ENCODE assay signal across 8 cellular contexts in genomic region chr5:136174021-136174659, GRCh38. TPM values are rescaled to one million over a fixed set of nuclear protein-coding genes. Genes with fewer than 3 reads are reported as not detected.
A peak's percentile ranks its signal among the peaks of the same experiment; 100 is the strongest.
DNase-seq lines count a peak whose midpoint lies in the region; ATAC-seq and TF ChIP-seq lines count a peak whose summit lies in the region.

No MANE protein-coding gene starts in this region.

- no peak overlapping the region for H3K27ac Mint-ChIP-seq in naive thymus-derived CD8-positive, alpha-beta T cell

- ATAC-seq in GM18502 (IDR thresholded peaks at IDR 0.05; ENCODE audit: poor library complexity, unreplicated experiment) (peak; percentile 81), HG03432 (IDR thresholded peaks at IDR 0.05; ENCODE audit: unreplicated experiment) (peak; percentile 73), HG03039 (IDR thresholded peaks at IDR 0.05; ENCODE audit: unreplicated experiment) (no peak)
- ATAC-seq in naive thymus-derived CD8-positive, alpha-beta T cell: no peak

- no peaks in the 10 kb centered on the region for H3K9me3 Mint-ChIP-seq in naive thymus-derived CD8-positive, alpha-beta T cell

- no peaks in the 10 kb centered on the region for H3K27me3 Mint-ChIP-seq in naive thymus-derived CD8-positive, alpha-beta T cell

- H3K4me3 ChIP-seq in fibroblast of mammary gland (ENCODE audit: control insufficient read depth, low read depth, low read length): no peak overlapping the region

- no peak overlapping the region for H3K4me3 Mint-ChIP-seq in naive thymus-derived CD8-positive, alpha-beta T cell

- peak; percentile 69 for DNase-seq in AG20443 (ENCODE audit: low spot score)
- peak; percentile 28 for DNase-seq in RPMI8226
- DNase-seq in fibroblast of mammary gland (ENCODE audit: low read depth): peak; percentile 73
- DNase-seq in putamen (ENCODE audit: low spot score): peak; percentile 17
- DNase-seq in naive thymus-derived CD8-positive, alpha-beta T cell: no peak

- peak; percentile 79 for TF ChIP-seq CTCF in fibroblast of mammary gland (conservative IDR thresholded peaks at IDR 0.05; ENCODE audit: control insufficient read depth, insufficient read depth, low read depth, low read length)

- POLR2A ChIA-PET in naive thymus-derived CD8-positive, alpha-beta T cell (lab: Charles Lee): no interaction called here

- H3K36me3 Mint-ChIP-seq in naive thymus-derived CD8-positive, alpha-beta T cell: peaks cover 4 to 51% (median 8%) of the 10 kb centered on the region in 3 donors

- H3K4me1 Mint-ChIP-seq in naive thymus-derived CD8-positive, alpha-beta T cell: no peaks in the 10 kb centered on the region

RNA-seq across cellular contexts. Expression of gene SMIM32, which starts 18.8 kb away (rescaled TPM):
- total RNA-seq in naive thymus-derived CD8-positive, alpha-beta T cell: not detected
- polyA plus RNA-seq in naive thymus-derived CD8-positive, alpha-beta T cell: not detected

RNA-seq across cellular contexts. Expression of gene SMAD5, which starts 41.5 kb away (rescaled TPM):
- total RNA-seq in naive thymus-derived CD8-positive, alpha-beta T cell: 10 to 100 TPM; 20.0 to 21.5 TPM
- polyA plus RNA-seq in naive thymus-derived CD8-positive, alpha-beta T cell: 10 to 100 TPM; 10.8 to 17.2 (median 14.7) TPM

Comparison
In these comparisons a context has a peak if more than half of its experiments do, and no peak if none do; other contexts are left out.
1. DNase-seq: peak in AG20443 (single experiment), RPMI8226 (single experiment), fibroblast of mammary gland (single experiment) and putamen (single experiment); none in naive thymus-derived CD8-positive, alpha-beta T cell (0 of 10).
2. ATAC-seq: peak in GM18502 (single experiment) and HG03432 (single experiment); none in HG03039 (single experiment) and naive thymus-derived CD8-positive, alpha-beta T cell (0 of 2).